15 cellular contexts compared by ENCODE assay signal in genomic region chr15:98689431-98689861, GRCh38. TPM values are rescaled to one million over a fixed set of nuclear protein-coding genes. Genes with fewer than 3 reads are reported as not detected.
A peak's percentile ranks its signal among the peaks of the same experiment; 100 is the strongest.
DNase-seq lines count a peak whose midpoint lies in the region; ATAC-seq, FAIRE-seq and TF ChIP-seq lines count a peak whose summit lies in the region.
"Had no signal": no experiment of that assay in that cellular context is flagged by ENCODE, and none has a peak within 500 bp of the region (broad histone marks: within the 10 kb centered on the region; RNA-seq: fewer than 3 reads in every experiment).

No MANE protein-coding gene starts in this region.

- no peak for TF ChIP-seq POLR2A in A549 (IDR thresholded peaks at IDR 0.05; ENCODE audit: low read length)
- TF ChIP-seq POLR2A in gastroesophageal sphincter (IDR thresholded peaks at IDR 0.05): no peak

- H3K36me3 ChIP-seq in HEK293 (ENCODE audit: control insufficient read depth in 2 of 2, insufficient read depth in 1 of 2, low read length in 2 of 2) (no peaks in the 10 kb centered on the region), adipocyte (ENCODE audit: control insufficient read depth, insufficient read depth, low read length, severe bottlenecking) (no peaks in the 10 kb centered on the region), gastroesophageal sphincter (no peaks in the 10 kb centered on the region), lower lobe of right lung (no peaks in the 10 kb centered on the region)
- H3K36me3 ChIP-seq: heart left ventricle had no signal

- no peaks in the 10 kb centered on the region for H3K9me3 ChIP-seq in A549
- H3K9me3 ChIP-seq in HEK293 (ENCODE audit: control insufficient read depth, insufficient read depth, low read depth, low read length): no peaks in the 10 kb centered on the region
- no peaks in the 10 kb centered on the region for H3K9me3 ChIP-seq in adipocyte (ENCODE audit: control insufficient read depth, low read length)
- no peaks in the 10 kb centered on the region for H3K9me3 ChIP-seq in gastroesophageal sphincter
- H3K9me3 ChIP-seq in lower lobe of right lung: no peaks in the 10 kb centered on the region
- H3K9me3 ChIP-seq: heart left ventricle had no signal

- no peak for TF ChIP-seq CTCF in A549 (IDR thresholded peaks at IDR 0.05)
- TF ChIP-seq CTCF in HEK293 (tag by site-specific recombination; IDR thresholded peaks at IDR 0.05): no peak
- TF ChIP-seq CTCF in gastroesophageal sphincter (IDR thresholded peaks at IDR 0.05): no peak
- no peak for TF ChIP-seq CTCF in lower lobe of right lung (IDR thresholded peaks at IDR 0.05)

- peak overlapping the region; percentile 24; the same call in 2 of the 3 replicates for H3K4me2 ChIP-seq in A549

- H3K4me3 ChIP-seq in A549 (no peak overlapping the region), HEK293 (ENCODE audit: low read depth, low read length) (no peak overlapping the region), adipocyte (ENCODE audit: low read length) (peak overlapping the region; percentile 24), gastroesophageal sphincter (no peak overlapping the region), lower lobe of right lung (no peak overlapping the region)
- H3K4me3 ChIP-seq: heart left ventricle had no signal

- WGBS in A549 (ENCODE audit: missing lambda C conversion rate): 86% methylated on average over 5 of the region's 5 CpGs
- WGBS in gastroesophageal sphincter (ENCODE audit: low coverage in 1 of 2), 2 donors: 58 to 90% methylated on average over 2 to 4 of the region's 5 CpGs

- no peak for FAIRE-seq in A549 (lab: Jason Lieb, UNC)

- H3K27me3 ChIP-seq in adipocyte (replicated peaks; ENCODE audit: control insufficient read depth, insufficient read depth, low read length) (no peaks in the 10 kb centered on the region), gastroesophageal sphincter (no peaks in the 10 kb centered on the region), lower lobe of right lung (ENCODE audit: low read depth) (no peaks in the 10 kb centered on the region)
- H3K27me3 ChIP-seq: heart left ventricle had no signal

- CTCF ChIA-PET in A549 (lab: Yijun Ruan, JAX): interaction anchor here (0.7 to 3.4 kb wide), 4 partner anchors 46 to 90 kb away, joined by 3 to 14 read pairs (median 3); no protein-coding TSS in a partner anchor
- CTCF ChIA-PET in HEK293 (lab: Yijun Ruan, JAX): interaction anchor here (0.6 kb wide), 1 partner anchor 17 kb away, joined by 4 read pairs; no protein-coding TSS in a partner anchor

- DNase-seq in A549 (ENCODE audit: low read depth in 1 of 2, low spot score in 1 of 2): no peak
- peak; percentile 57 for DNase-seq in adipocyte (ENCODE audit: low read depth)
- DNase-seq in lower lobe of right lung: no peak
- DNase-seq in NCI-H345 (lab: John Stamatoyannopoulos, UW): no peak
- DNase-seq: activated CD8-positive, alpha-beta memory T cell treated with anti-CD3 and anti-CD28 coated beads, Interleukin-2, amount 10 ng/mL, durations not matched to agents 7 days and 5 days; dermis blood vessel endothelial cell; DND-41; heart left ventricle; Kasumi-1; left ventricle myocardium superior had no signal

- ATAC-seq in A549 (peak in 1 of 2 experiments; percentile 5; a peak in 1 of 6 replicates), gastroesophageal sphincter (peak; percentile 54), GM21717 (IDR thresholded peaks at IDR 0.05; ENCODE audit: unreplicated experiment) (no peak), GM18517 (IDR thresholded peaks at IDR 0.05; ENCODE audit: unreplicated experiment) (no peak), lower lobe of right lung (no peak)
- ATAC-seq: activated CD8-positive, alpha-beta memory T cell treated with anti-CD3 and anti-CD28 coated beads, Interleukin-2, amount 10 ng/mL, durations not matched to agents 7 days and 5 days; activated naive CD4-positive, alpha-beta T cell treated with anti-CD3 and anti-CD28 coated beads, Interleukin-2, amount 50 U/mL, for 72 hours; left ventricle myocardium superior had no signal

- H3K4me1 ChIP-seq in A549: peaks cover 94% of the 10 kb centered on the region
- peaks cover 34% of the 10 kb centered on the region for H3K4me1 ChIP-seq in HEK293 (ENCODE audit: control insufficient read depth, insufficient read depth, low read length)
- H3K4me1 ChIP-seq in adipocyte (ENCODE audit: control insufficient read depth, insufficient read depth, low read length): peaks cover 39% of the 10 kb centered on the region
- peaks cover 0 to 89% (median 18%) of the 10 kb centered on the region in 3 donors for H3K4me1 ChIP-seq in gastroesophageal sphincter
- H3K4me1 ChIP-seq in lower lobe of right lung: peaks cover 52% of the 10 kb centered on the region

- POLR2A ChIA-PET in A549 (lab: Yijun Ruan, JAX): no interaction called here
- POLR2A ChIA-PET in HEK293 (lab: Yijun Ruan, JAX): no interaction called here

- H3K27ac ChIP-seq in A549 (peak overlapping the region in 1 of 2 experiments; percentile 42; a peak in 2 of 6 replicates), HEK293 (ENCODE audit: extremely low read depth, low read depth, low read length) (no peak overlapping the region), gastroesophageal sphincter (no peak overlapping the region), lower lobe of right lung (no peak overlapping the region)

- intact Hi-C loops in lower lobe of right lung (cut with DNase I): no loop called here

- no peak for TF ChIP-seq EP300 in A549 (IDR thresholded peaks at IDR 0.05)
- no peak for TF ChIP-seq EP300 in gastroesophageal sphincter (IDR thresholded peaks at IDR 0.05)

- no peak overlapping the region for H3K9ac ChIP-seq in adipocyte (ENCODE audit: low read length)

- TF ChIP-seq RAD21 in A549 (conservative IDR thresholded peaks at IDR 0.05 in 1 of 2, IDR thresholded peaks at IDR 0.05 in 1 of 2): no peak

TF ChIP-seq in A549, 52 proteins besides CTCF, POLR2A, EP300 and RAD21:
- TF ChIP-seq NPAS2 (CRISPR knock-in tag; IDR thresholded peaks at IDR 0.05; ENCODE audit: borderline replicate concordance): no peak
- peak; percentile 27; the same call in 1 of the 2 replicates for TF ChIP-seq FOSL2 (IDR thresholded peaks at IDR 0.05)
- TF ChIP-seq FOSL2 (CRISPR knock-in tag; IDR thresholded peaks at IDR 0.05): peak; percentile 52

TF ChIP-seq in HEK293, 187 proteins besides CTCF, POLR2A, EP300 and RAD21:
- TF ChIP-seq ZNF184 (tag by site-specific recombination; IDR thresholded peaks at IDR 0.05) (0 out of 2 replicates have a peak, but pooled peaks have one; percentile 14), ZNF514 (tag by site-specific recombination; IDR thresholded peaks at IDR 0.05) (no peak)

RNA-seq across cellular contexts. Expression of gene IGF1R, which starts 41.1 kb away (rescaled TPM):
- 69.5 and 117 TPM in 2 replicates for polyA plus RNA-seq in A549 (2011; rRNA removed)
- polyA plus RNA-seq in A549 (2012; cell fraction: cytosol; rRNA removed): 53.7 and 64.5 TPM in 2 replicates
- polyA plus RNA-seq in A549 (2012; cell fraction: nucleus; rRNA removed): 140 and 145 TPM in 2 replicates
- 38.5 to 48.4 TPM (median 42.6 TPM) in 3 replicates for polyA plus RNA-seq in A549 (2017; fragmentation: RNase III; extraction: RNeasy Plus Mini Kit Qiagen cat#74134 plus additional on column Dnase treatment)
- polyA minus RNA-seq in A549 (2011; rRNA and poly(A)+ RNA removed): 348 and 449 TPM in 2 replicates
- 10 to 100 TPM; 31.6 to 87.8 (median 60.0) TPM for total RNA-seq in gastroesophageal sphincter
- 47.7 TPM for total RNA-seq in lower lobe of right lung
